In genomic region chr6:148866657-148867268, GRCh38 we compare ENCODE assay signal across 12 cellular contexts.
A peak's percentile ranks its signal among the peaks of the same experiment; 100 is the strongest.
DNase-seq lines count a peak whose midpoint lies in the region; ATAC-seq and TF ChIP-seq lines count a peak whose summit lies in the region.
"Had no signal": no experiment of that assay in that cellular context is flagged by ENCODE, and none has a peak within 500 bp of the region (broad histone marks: within the 10 kb centered on the region; RNA-seq: fewer than 3 reads in every experiment).

No MANE protein-coding gene starts in this region.

- H3K56ac ChIP-seq in H9 (ENCODE audit: insufficient read length, low read depth, low read length) = no peak overlapping the region

- no peaks in the 10 kb centered on the region for H3K23me2 ChIP-seq in H9 (ENCODE audit: insufficient read length, low read depth, low read length, poor library complexity, severe bottlenecking)

- no peak overlapping the region for H3T11ph ChIP-seq in H9 (ENCODE audit: low read length)

- peaks cover 6% of the 10 kb centered on the region for H3K79me1 ChIP-seq in H9 (ENCODE audit: insufficient read depth, low read depth, low read length, poor library complexity, severe bottlenecking)

- H3K18ac ChIP-seq in H9 (ENCODE audit: insufficient read length, low read depth, low read length) = no peak overlapping the region

- no peak overlapping the region for H2BK20ac ChIP-seq in H9 (ENCODE audit: low read depth, low read length, poor library complexity, severe bottlenecking)

- 100% methylated on average over 1 of the region's 5 CpGs for WGBS in H9 (ENCODE audit: extremely low coverage, insufficient read length, low lambda C conversion rate)

- H2AFZ ChIP-seq in H9 (ENCODE audit: low read length) = no peak overlapping the region

- H3K23ac ChIP-seq in H9 (ENCODE audit: insufficient read length, low read depth, low read length) = no peak overlapping the region

- H3K9ac ChIP-seq in H9 (ENCODE audit: extremely low read depth, insufficient read length, low read length) = no peak overlapping the region

- H3K27me3 Mint-ChIP-seq in H9 (ENCODE audit: low read depth) = peaks cover 2% of the 10 kb centered on the region
- H3K27me3 Mint-ChIP-seq in natural killer cell (ENCODE audit: low read depth in 2 of 2) = no peaks in the 10 kb centered on the region
- peaks cover 5% of the 10 kb centered on the region for H3K27me3 Mint-ChIP-seq in glutamatergic neuron (ENCODE audit: unreplicated experiment)

- peaks cover 0 to 6% (median 0%) of the 10 kb centered on the region in 3 experiments; a peak in 3 of 7 replicates for H3K36me3 Mint-ChIP-seq in H9 (ENCODE audit: insufficient read depth in 1 of 3, low read depth in 3 of 3)
- no peaks in the 10 kb centered on the region for H3K36me3 Mint-ChIP-seq in natural killer cell
- H3K36me3 Mint-ChIP-seq in glutamatergic neuron (ENCODE audit: unreplicated experiment) = peaks cover 10% of the 10 kb centered on the region

- intact Hi-C loops in natural killer cell (cut with micrococcal nuclease) = no loop called here

- H4K5ac ChIP-seq in H9 (ENCODE audit: insufficient read length, low read depth, low read length) = no peak overlapping the region

- H3K27ac Mint-ChIP-seq in H9 (peak overlapping the region in 1 of 3 experiments; percentile 23; a peak in 1 of 7 replicates), natural killer cell (peak overlapping the region; percentile 5 to 48), glutamatergic neuron (ENCODE audit: unreplicated experiment) (no peak overlapping the region)

- H4K20me1 ChIP-seq in H9 (ENCODE audit: control insufficient read depth, insufficient read depth, insufficient read length) = no peaks in the 10 kb centered on the region

- no peak overlapping the region for H2BK120ac ChIP-seq in H9 (ENCODE audit: low read depth, low read length, poor library complexity, severe bottlenecking)

- H2BK12ac ChIP-seq in H9 (ENCODE audit: insufficient read length, low read depth, low read length) = no peak overlapping the region

- no peak overlapping the region for H2BK15ac ChIP-seq in H9 (ENCODE audit: low read depth, low read length)

- ATAC-seq in GM19023 (IDR thresholded peaks at IDR 0.05; ENCODE audit: unreplicated experiment) (peak; percentile 93), HG03378 (IDR thresholded peaks at IDR 0.05; ENCODE audit: unreplicated experiment) (peak; percentile 97), natural killer cell (peak; percentile 14 to 49 (median 30))

- H3K4me3 Mint-ChIP-seq in H9 (no peak overlapping the region), natural killer cell (no peak overlapping the region), glutamatergic neuron (ENCODE audit: unreplicated experiment) (no peak overlapping the region)

- H2BK5ac ChIP-seq in H9 (ENCODE audit: insufficient read length, low read length) = no peak overlapping the region

- no peak for DNase-seq in H9
- DNase-seq in natural killer cell = no peak
- no peak for DNase-seq in glutamatergic neuron
- no peak for DNase-seq in kidney tubule cell (ENCODE audit: low spot score)
- no peak for DNase-seq in stimulated activated CD4-positive, alpha-beta T cell treated with anti-CD3 and anti-CD28 coated beads, Interleukin-12 subunit alpha, Interleukin-12 subunit beta, amount 100 ng/mL, for 4 hours
- no peak for DNase-seq in NCI-H2171 (lab: John Stamatoyannopoulos, UW)
- DNase-seq: activated CD8-positive, alpha-beta memory T cell treated with anti-CD3 and anti-CD28 coated beads, Interleukin-2, amount 50 U/mL, for 4 hours; central memory CD4-positive, alpha-beta T cell; NCI-H2107 had no signal

- H3K9me3 Mint-ChIP-seq in H9 (peaks cover 0 to 10% of the 10 kb centered on the region in 2 experiments; a peak in 3 of 5 replicates), natural killer cell (no peaks in the 10 kb centered on the region), glutamatergic neuron (ENCODE audit: unreplicated experiment) (peaks cover 5% of the 10 kb centered on the region)

- TF ChIP-seq CTCF in H9 (conservative IDR thresholded peaks at IDR 0.05) (no peak), natural killer cell (IDR thresholded peaks at IDR 0.05) (no peak), glutamatergic neuron (IDR thresholded peaks at IDR 0.05; ENCODE audit: partially characterized antibody, unreplicated experiment) (no peak)

- no peaks in the 10 kb centered on the region for H3K9me3 ChIP-seq in H9 (ENCODE audit: control insufficient read depth, low read depth, low read length)

- H2AK5ac ChIP-seq in H9 (ENCODE audit: insufficient read length, low read length) = peak overlapping the region; percentile 94

- no peak overlapping the region for H3K4ac ChIP-seq in H9 (ENCODE audit: low read depth, low read length)

- peaks cover 12% of the 10 kb centered on the region for H3K4me1 ChIP-seq in H9 (ENCODE audit: insufficient read depth, low read length)

- H4K8ac ChIP-seq in H9 (replicated peaks; ENCODE audit: insufficient read length, low read depth, low read length) = no peak overlapping the region

- H3K4me1 Mint-ChIP-seq in H9 (peaks cover 60 to 61% of the 10 kb centered on the region in 2 experiments), natural killer cell (peaks cover 44 to 63% of the 10 kb centered on the region in 2 donors), glutamatergic neuron (ENCODE audit: low read depth, unreplicated experiment) (peaks cover 26% of the 10 kb centered on the region)

- H3K14ac ChIP-seq in H9 (ENCODE audit: insufficient read depth, low read length) = no peak overlapping the region

- H3K27ac ChIP-seq in H9 (ENCODE audit: insufficient read length, low read depth, low read length) = peak overlapping the region; percentile 52
- H3K27ac ChIP-seq: skin epidermis had no signal

- no peak overlapping the region for H4K91ac ChIP-seq in H9 (ENCODE audit: insufficient read length, low read depth, low read length)

- no peaks in the 10 kb centered on the region for H3K27me3 ChIP-seq in H9 (ENCODE audit: insufficient read depth, low read length)

- peaks cover 22% of the 10 kb centered on the region; the same call in 1 of the 2 replicates for H3K79me2 ChIP-seq in H9 (ENCODE audit: insufficient read depth, low read length)

- H3K4me2 ChIP-seq in H9 (ENCODE audit: insufficient read depth, insufficient read length, low read length) = no peak overlapping the region

Comparison
In these comparisons a context has a peak if more than half of its experiments do, and no peak if none do; other contexts are left out.
1. ATAC-seq: peak in every context shown above with its lines; median percentile 97 in HG03378; 93 in GM19023; 30 in natural killer cell.